20 cellular contexts compared by ENCODE assay signal in genomic region chr12:115411121-115411520, GRCh38.
"Had no signal": no experiment of that assay in that cellular context is flagged by ENCODE, and none has a peak within 500 bp of the region (broad histone marks: within the 10 kb centered on the region; RNA-seq: fewer than 3 reads in every experiment).

No MANE protein-coding gene starts in this region.

- H3K36me3 ChIP-seq: breast epithelium, sigmoid colon had no signal

- H3K4me3 ChIP-seq: breast epithelium, sigmoid colon had no signal

- H3K4me3 Mint-ChIP-seq: activated T-cell treated with anti-CD3 and anti-CD28 coated beads, Interleukin-2, amount 50 U/mL, for 72 hours; dendritic cell treated with granulocyte-macrophage colony-stimulating factor and Interleukin-4, amounts not matched to agents 40 ng/mL and 50 ng/mL, for 4 days; immature natural killer cell; natural killer cell had no signal

- H3K4me1 Mint-ChIP-seq: immature natural killer cell, natural killer cell had no signal

- ATAC-seq: activated T-cell treated with anti-CD3 and anti-CD28 coated beads, Interleukin-2, amount 50 U/mL, for 72 hours; foreskin keratinocyte; natural killer cell had no signal

- H3K27me3 ChIP-seq: breast epithelium, foreskin keratinocyte, sigmoid colon had no signal

- H3K36me3 Mint-ChIP-seq: immature natural killer cell, natural killer cell had no signal

- H3K27ac ChIP-seq: breast epithelium, epithelial cell of prostate, foreskin keratinocyte, sigmoid colon, VCaP had no signal

- DNase-seq: activated CD4-positive, alpha-beta T cell treated with anti-CD3 and anti-CD28 coated beads for 1 hour; activated effector memory CD4-positive, alpha-beta T cell treated with anti-CD3 and anti-CD28 coated beads, Interleukin-2, amount 50 U/mL, for 16 hours; activated naive CD4-positive, alpha-beta T cell treated with anti-CD3 and anti-CD28 coated beads, Interleukin-2, amount 50 U/mL, for 16 hours; activated T-cell treated with anti-CD3 and anti-CD28 coated beads, Interleukin-2, amount 50 U/mL, for 72 hours; aorta; foreskin keratinocyte; glutamatergic neuron; hippocampal formation; immature natural killer cell; natural killer cell; nucleus accumbens; sigmoid colon; stimulated activated CD8-positive, alpha-beta memory T cell treated with anti-CD3 and anti-CD28 coated beads, Interleukin-4, amount 100 ng/mL, for 48 hours; stimulated activated naive CD4-positive, alpha-beta T cell; SW 1271; T-helper 2 cell had no signal

- H3K9me3 Mint-ChIP-seq: dendritic cell treated with granulocyte-macrophage colony-stimulating factor and Interleukin-4, amounts not matched to agents 40 ng/mL and 50 ng/mL, for 4 days had no signal

- H3K27ac Mint-ChIP-seq: activated T-cell treated with anti-CD3 and anti-CD28 coated beads, Interleukin-2, amount 50 U/mL, for 72 hours; dendritic cell treated with granulocyte-macrophage colony-stimulating factor and Interleukin-4, amounts not matched to agents 40 ng/mL and 50 ng/mL, for 4 days; immature natural killer cell; natural killer cell had no signal

- H3K4me1 ChIP-seq: breast epithelium, foreskin keratinocyte, sigmoid colon had no signal

- H3K9me3 ChIP-seq: breast epithelium, sigmoid colon had no signal
